ENCODE assay signal across 14 cellular contexts in the genomic region with DNA sequence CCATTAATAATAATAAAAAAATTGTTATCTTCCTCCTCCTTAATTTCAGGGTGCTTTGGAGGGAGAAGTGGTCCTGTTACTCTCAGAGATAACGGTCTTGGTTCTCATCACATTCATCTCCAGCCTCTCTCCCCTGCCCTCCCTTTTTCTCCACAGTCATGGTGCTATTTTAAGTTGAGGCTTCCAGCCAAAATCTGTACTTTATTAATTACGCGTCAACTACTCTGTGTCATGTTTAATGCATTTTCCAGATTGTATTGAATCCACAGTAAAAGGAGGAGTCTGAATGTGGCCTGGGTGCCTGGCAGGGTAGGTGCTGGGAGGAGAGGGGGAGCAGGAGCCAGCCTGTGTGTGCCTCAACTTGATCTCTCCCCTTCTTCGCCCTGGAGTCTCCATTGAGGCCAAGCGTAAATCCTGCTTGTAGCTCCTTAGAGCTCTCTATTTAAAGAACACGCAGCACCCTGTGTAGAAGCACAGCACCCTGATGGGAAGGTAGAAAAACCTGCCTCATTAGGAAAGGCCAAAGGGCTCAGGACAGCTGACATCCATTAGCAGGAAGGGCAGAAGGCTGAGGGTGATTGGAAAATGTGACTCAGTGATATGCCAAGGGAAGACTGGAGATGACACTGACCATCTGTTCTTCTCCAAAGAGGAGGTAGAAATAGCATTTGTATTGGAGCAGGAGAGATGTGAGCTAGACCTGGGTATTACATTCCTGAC.
DNase-seq lines count a peak whose midpoint lies in the region; ATAC-seq, FAIRE-seq and TF ChIP-seq lines count a peak whose summit lies in the region.
"Had no signal": no experiment of that assay in that cellular context is flagged by ENCODE, and none has a peak within 500 bp of the region (broad histone marks: within the 10 kb centered on the region; RNA-seq: fewer than 3 reads in every experiment).

No MANE protein-coding gene starts in this region.

- peaks cover 27% of the 10 kb centered on the region for H3K4me1 ChIP-seq in right cardiac atrium (ENCODE audit: control insufficient read depth, insufficient read depth, low read length)

- H3K27ac Mint-ChIP-seq in chondrocyte (ENCODE audit: unreplicated experiment) (peak overlapping the region; percentile 29), mesothelial cell of epicardium (peak overlapping the region; percentile 35)
- H3K27ac Mint-ChIP-seq: naive thymus-derived CD8-positive, alpha-beta T cell had no signal

- intact Hi-C loops in Right ventricle myocardium superior (cut with DNase I) (no loop called here), right cardiac atrium (cut with DNase I) (loop anchor here in 1 of 4 donors (10.0 kb wide), 1 partner anchor 57 kb away; no protein-coding TSS in a partner anchor)

- H3K27me3 Mint-ChIP-seq in chondrocyte (ENCODE audit: low read depth) = no peaks in the 10 kb centered on the region
- peaks cover 2% of the 10 kb centered on the region for H3K27me3 Mint-ChIP-seq in mesothelial cell of epicardium (ENCODE audit: low read depth)

- no peak overlapping the region for H3K4me3 Mint-ChIP-seq in chondrocyte (ENCODE audit: unreplicated experiment)
- no peak overlapping the region for H3K4me3 Mint-ChIP-seq in mesothelial cell of epicardium
- H3K4me3 Mint-ChIP-seq: naive thymus-derived CD8-positive, alpha-beta T cell had no signal

- no peak overlapping the region for H3K27ac ChIP-seq in right cardiac atrium (ENCODE audit: low read length)
- H3K27ac ChIP-seq: ascending aorta had no signal

- H3K4me1 Mint-ChIP-seq in chondrocyte (ENCODE audit: low read depth) (peaks cover 70% of the 10 kb centered on the region), mesothelial cell of epicardium (peaks cover 87% of the 10 kb centered on the region)

- TF ChIP-seq CTCF in chondrocyte (IDR thresholded peaks at IDR 0.05) = no peak
- TF ChIP-seq CTCF in mesothelial cell of epicardium (IDR thresholded peaks at IDR 0.05; ENCODE audit: unreplicated experiment) = no peak

- WGBS in right cardiac atrium = 41% methylated on average over 6 of the region's 6 CpGs

- H3K9me3 ChIP-seq in right cardiac atrium (ENCODE audit: control insufficient read depth, low read length) = no peaks in the 10 kb centered on the region
- H3K9me3 ChIP-seq: ascending aorta, tibial nerve had no signal

- DNase-seq in Right ventricle myocardium superior (no peak), right cardiac atrium (no peak), chondrocyte (ENCODE audit: low spot score) (no peak), mesothelial cell of epicardium (ENCODE audit: low spot score in 2 of 2, unreplicated experiment in 2 of 2) (no peak), anterior cingulate cortex (lab: John Stamatoyannopoulos, UW) (no peak), NCI-H2227 (lab: John Stamatoyannopoulos, UW; ENCODE audit: unreplicated experiment) (no peak), GM19239 (ENCODE audit: insufficient read length, low spot score) (no peak)
- DNase-seq: activated T-cell treated with anti-CD3 and anti-CD28 coated beads, Interleukin-2, amount 50 U/mL, for 48 hours; naive thymus-derived CD8-positive, alpha-beta T cell had no signal

- H3K36me3 Mint-ChIP-seq in chondrocyte (ENCODE audit: low read depth) = peaks cover 4% of the 10 kb centered on the region
- no peaks in the 10 kb centered on the region for H3K36me3 Mint-ChIP-seq in mesothelial cell of epicardium
- H3K36me3 Mint-ChIP-seq: naive thymus-derived CD8-positive, alpha-beta T cell had no signal

- H3K27me3 ChIP-seq in right cardiac atrium (ENCODE audit: control insufficient read depth, insufficient read depth) = no peaks in the 10 kb centered on the region
- H3K27me3 ChIP-seq: ascending aorta, tibial nerve had no signal

- peak; percentile 56 for ATAC-seq in Right ventricle myocardium superior (ENCODE audit: poor library complexity)
- no peak for ATAC-seq in right cardiac atrium
- ATAC-seq in HG03175 (IDR thresholded peaks at IDR 0.05; ENCODE audit: unreplicated experiment) = no peak
- ATAC-seq: naive thymus-derived CD8-positive, alpha-beta T cell had no signal

- FAIRE-seq in GM19239 (lab: Jason Lieb, UNC) = no peak
- FAIRE-seq: endothelial cell of umbilical vein, H54 had no signal

- no peak overlapping the region for H3K4me3 ChIP-seq in right cardiac atrium (ENCODE audit: low read length)
- H3K4me3 ChIP-seq: ascending aorta, tibial nerve had no signal

- H3K9me3 Mint-ChIP-seq in chondrocyte (ENCODE audit: low read depth) (no peaks in the 10 kb centered on the region), mesothelial cell of epicardium (no peaks in the 10 kb centered on the region)
- H3K9me3 Mint-ChIP-seq: naive thymus-derived CD8-positive, alpha-beta T cell had no signal
